ENCODE assay signal across 21 cellular contexts in genomic region chr7:4233621-4234497, GRCh38.
DNase-seq lines count a peak whose midpoint lies in the region; ATAC-seq, FAIRE-seq and TF ChIP-seq lines count a peak whose summit lies in the region.
"Had no signal": no experiment of that assay in that cellular context is flagged by ENCODE, and none has a peak within 500 bp of the region (broad histone marks: within the 10 kb centered on the region; RNA-seq: fewer than 3 reads in every experiment).

No MANE protein-coding gene starts in this region.

- H3K4me3 ChIP-seq in HepG2 (replicated peaks in 1 of 3; ENCODE audit: insufficient read depth in 1 of 3, low read depth in 2 of 3, low read length in 3 of 3) (no peak overlapping the region), neuronal stem cell (ENCODE audit: low read length in 2 of 2) (no peak overlapping the region), spleen (no peak overlapping the region)
- H3K4me3 ChIP-seq: HAP-1 had no signal

- H3K36me3 Mint-ChIP-seq in H9 (ENCODE audit: insufficient read depth in 1 of 3, low read depth in 3 of 3), result no peaks in the 10 kb centered on the region
- H3K36me3 Mint-ChIP-seq: CD8-positive, alpha-beta T cell had no signal

- H3K4ac ChIP-seq in H9 (ENCODE audit: low read depth, low read length) (no peak overlapping the region), neuronal stem cell (ENCODE audit: low read length) (no peak overlapping the region)

- H3K36me3 ChIP-seq in HepG2 (replicated peaks in 1 of 2; ENCODE audit: control insufficient read depth in 1 of 2, insufficient read depth in 2 of 2, low read length in 2 of 2) (no peaks in the 10 kb centered on the region), neuronal stem cell (replicated peaks in 1 of 2; ENCODE audit: control insufficient read depth in 2 of 2, insufficient read depth in 2 of 2, low read length in 2 of 2) (no peaks in the 10 kb centered on the region), spleen (peaks cover 0 to 10% (median 0%) of the 10 kb centered on the region in 6 donors)
- H3K36me3 ChIP-seq: BE2C, HAP-1 had no signal

- TF ChIP-seq POLR2A in HepG2 (IDR thresholded peaks at IDR 0.05; ENCODE audit: insufficient read depth in 1 of 2, low read depth in 2 of 2, low read length in 2 of 2) (no peak), spleen (IDR thresholded peaks at IDR 0.05) (no peak)

- no peak overlapping the region for H2BK5ac ChIP-seq in H9 (ENCODE audit: insufficient read length, low read length)
- H2BK5ac ChIP-seq in neuronal stem cell (ENCODE audit: low read length), result no peak overlapping the region

- H3K4me3 Mint-ChIP-seq in H9, result no peak overlapping the region; a peak in 1 of 5 replicates
- H3K4me3 Mint-ChIP-seq: CD8-positive, alpha-beta T cell had no signal

- CTCF ChIA-PET in HepG2 (lab: Yijun Ruan, JAX; ENCODE audit: low intra/inter-chr PET ratio, low total read pairs), result no interaction called here

- H2AFZ ChIP-seq in H9 (ENCODE audit: low read length) (no peak overlapping the region), HepG2 (ENCODE audit: low read length) (no peak overlapping the region), neuronal stem cell (ENCODE audit: low read length) (no peak overlapping the region)

- no peak for TF ChIP-seq RAD21 in HepG2 (CRISPR knock-in tag; IDR thresholded peaks at IDR 0.05)

- no peak overlapping the region for H3K4me2 ChIP-seq in H9 (ENCODE audit: insufficient read depth, insufficient read length, low read length)
- no peak overlapping the region for H3K4me2 ChIP-seq in HepG2 (ENCODE audit: low read depth, low read length)
- no peak overlapping the region for H3K4me2 ChIP-seq in neuronal stem cell (ENCODE audit: insufficient read depth, low read length, poor library complexity, severe bottlenecking)

- H3K79me1 ChIP-seq in H9 (ENCODE audit: insufficient read depth, low read depth, low read length, poor library complexity, severe bottlenecking) (no peaks in the 10 kb centered on the region), neuronal stem cell (ENCODE audit: low read depth, low read length) (no peaks in the 10 kb centered on the region)

- H3K79me2 ChIP-seq in H9 (ENCODE audit: insufficient read depth, low read length) (no peaks in the 10 kb centered on the region), HepG2 (ENCODE audit: insufficient read depth, low read length) (no peaks in the 10 kb centered on the region)

- no peak overlapping the region for H2AK5ac ChIP-seq in H9 (ENCODE audit: insufficient read length, low read length)
- H2AK5ac ChIP-seq in neuronal stem cell (ENCODE audit: low read depth, low read length), result peak overlapping the region; percentile 23

- H3K9me3 ChIP-seq in H9 (ENCODE audit: control insufficient read depth, low read depth, low read length) (no peaks in the 10 kb centered on the region), HepG2 (ENCODE audit: low read length) (no peaks in the 10 kb centered on the region), neuronal stem cell (replicated peaks in 1 of 2; ENCODE audit: control insufficient read depth in 2 of 2, insufficient read depth in 1 of 2, low read depth in 1 of 2, low read length in 2 of 2) (no peaks in the 10 kb centered on the region), spleen (no peaks in the 10 kb centered on the region)
- H3K9me3 ChIP-seq: BE2C, HAP-1 had no signal

- no CpG with 5 or more reads among the region's 26 CpGs for WGBS in H9 (ENCODE audit: extremely low coverage, insufficient read length, low lambda C conversion rate)
- WGBS in HepG2 (ENCODE audit: low lambda C conversion rate), result 87% methylated on average over 19 of the region's 26 CpGs
- WGBS in neuronal stem cell (ENCODE audit: extremely low coverage in 2 of 2, insufficient read length in 2 of 2, insufficient replicate concordance in 1 of 2), 2 donors, result no CpG with 5 or more reads among the region's 26 CpGs
- 86 to 92% (median 88%) methylated on average over 26 of the region's 26 CpGs for WGBS in spleen, 5 donors

- POLR2A ChIA-PET in HepG2 (lab: Yijun Ruan, JAX), result no interaction called here

- 0 out of 2 replicates have a peak overlapping the region, but pooled peaks have one; percentile 20 for H3K14ac ChIP-seq in H9 (ENCODE audit: insufficient read depth, low read length)
- H3K14ac ChIP-seq in neuronal stem cell (ENCODE audit: low read length), result no peak overlapping the region

- H3K27ac ChIP-seq in H9 (ENCODE audit: insufficient read length, low read depth, low read length), result no peak overlapping the region
- H3K27ac ChIP-seq in HepG2 (ENCODE audit: extremely low read length, insufficient read depth, low read length), result no peak overlapping the region
- H3K27ac ChIP-seq in neuronal stem cell (replicated peaks; ENCODE audit: low read length), result no peak overlapping the region
- H3K27ac ChIP-seq in spleen, result no peak overlapping the region
- H3K27ac ChIP-seq: C4-2B had no signal

- H2BK15ac ChIP-seq in H9 (ENCODE audit: low read depth, low read length) (no peak overlapping the region), neuronal stem cell (ENCODE audit: low read length) (no peak overlapping the region)

- H4K5ac ChIP-seq in H9 (ENCODE audit: insufficient read length, low read depth, low read length), result no peak overlapping the region

- H3K27me3 ChIP-seq in H9 (ENCODE audit: insufficient read depth, low read length) (no peaks in the 10 kb centered on the region), HepG2 (ENCODE audit: control insufficient read depth in 1 of 2, insufficient read depth in 2 of 2, low read length in 2 of 2) (no peaks in the 10 kb centered on the region), neuronal stem cell (ENCODE audit: control insufficient read depth in 3 of 3, insufficient read depth in 3 of 3, low read depth in 1 of 3, low read length in 3 of 3) (no peaks in the 10 kb centered on the region), spleen (replicated peaks in 1 of 7) (no peaks in the 10 kb centered on the region)
- H3K27me3 ChIP-seq: BE2C had no signal

- ATAC-seq in HepG2 (no peak), HG02938 (IDR thresholded peaks at IDR 0.05; ENCODE audit: unreplicated experiment) (no peak)
- ATAC-seq: CD8-positive, alpha-beta T cell had no signal

- TF ChIP-seq CTCF in H9 (conservative IDR thresholded peaks at IDR 0.05) (no peak), HepG2 (CRISPR knock-in tag; IDR thresholded peaks at IDR 0.05) (no peak), spleen (IDR thresholded peaks at IDR 0.05 in 8 of 11, conservative IDR thresholded peaks at IDR 0.05 in 3 of 11) (no peak)

- no peak overlapping the region for H2BK120ac ChIP-seq in H9 (ENCODE audit: low read depth, low read length, poor library complexity, severe bottlenecking)
- no peak overlapping the region for H2BK120ac ChIP-seq in neuronal stem cell (ENCODE audit: low read depth, low read length)

- no peaks in the 10 kb centered on the region for H3K23me2 ChIP-seq in H9 (ENCODE audit: insufficient read length, low read depth, low read length, poor library complexity, severe bottlenecking)

- no peak overlapping the region for H2BK12ac ChIP-seq in H9 (ENCODE audit: insufficient read length, low read depth, low read length)
- no peak overlapping the region for H2BK12ac ChIP-seq in neuronal stem cell (ENCODE audit: low read length)

- intact Hi-C loops in HepG2 (cut with micrococcal nuclease; ENCODE audit: unreplicated experiment) (loop anchor here (10.0 kb wide), 1 partner anchor 241 kb away; no protein-coding TSS in a partner anchor), spleen (cut with DNase I; ENCODE audit: low total_unique reads) (no loop called here)

- H4K20me1 ChIP-seq in H9 (ENCODE audit: control insufficient read depth, insufficient read depth, insufficient read length), result no peaks in the 10 kb centered on the region
- no peaks in the 10 kb centered on the region for H4K20me1 ChIP-seq in HepG2 (ENCODE audit: insufficient read depth, low read length)

- no peak overlapping the region for H3K18ac ChIP-seq in H9 (ENCODE audit: insufficient read length, low read depth, low read length)
- H3K18ac ChIP-seq in neuronal stem cell (ENCODE audit: low read length), result peak overlapping the region; percentile 16

- TF ChIP-seq EP300 in HepG2 (IDR thresholded peaks at IDR 0.05; ENCODE audit: low read depth in 2 of 2, low read length in 2 of 2) (no peak), HepG2 (CRISPR knock-in tag; IDR thresholded peaks at IDR 0.05; ENCODE audit: borderline replicate concordance) (no peak)

- H3K27me3 Mint-ChIP-seq in H9 (ENCODE audit: low read depth), result peaks cover 2% of the 10 kb centered on the region; the same call in 1 of the 2 replicates

- no TSS peak for BruUV-seq in HepG2 (replicated peaks; lab: Mats Ljungman, UMichigan)

- H2BK20ac ChIP-seq in H9 (ENCODE audit: low read depth, low read length, poor library complexity, severe bottlenecking), result no peak overlapping the region

- DNase-seq in H9 (no peak), HepG2 (ENCODE audit: low spot score) (no peak), neuronal stem cell (ENCODE audit: low spot score) (no peak), spleen (peak; percentile 51), cerebellum (ENCODE audit: low spot score) (no peak), ACHN (no peak)
- DNase-seq: BE2C; CD8-positive, alpha-beta T cell; COR-L47; DMS153; DND-41; GDM1; GOT3; IMR-90 had no signal

- H3T11ph ChIP-seq in H9 (ENCODE audit: low read length), result no peak overlapping the region

- H4K91ac ChIP-seq in H9 (ENCODE audit: insufficient read length, low read depth, low read length) (no peak overlapping the region), neuronal stem cell (ENCODE audit: low read depth, low read length, poor library complexity) (no peak overlapping the region)

- in situ Hi-C loops in HepG2 (cut with HindIII; ENCODE audit: extremely low pct_ligation_motif_present, low pct_unique_long_range_greater_than_20kb) (no loop called here), ACHN (cut with HindIII; ENCODE audit: low pct_ligation_motif_present, low pct_unique_long_range_greater_than_20kb, low sequenced_read_pairs) (no loop called here)

- H3K27ac Mint-ChIP-seq in H9, result 0 out of 7 replicates have a peak overlapping the region, but pooled peaks of 1 of the 3 experiments have one; percentile 64
- H3K27ac Mint-ChIP-seq: CD8-positive, alpha-beta T cell had no signal

- peaks cover 0 to under 1% of the 10 kb centered on the region in 2 experiments; a peak in 1 of 4 replicates for H3K4me1 Mint-ChIP-seq in H9

- H4K8ac ChIP-seq in H9 (replicated peaks; ENCODE audit: insufficient read length, low read depth, low read length) (no peak overlapping the region), neuronal stem cell (ENCODE audit: low read depth, low read length) (no peak overlapping the region)

- H3K9me3 Mint-ChIP-seq in H9, result no peaks in the 10 kb centered on the region
- H3K9me3 Mint-ChIP-seq: CD8-positive, alpha-beta T cell had no signal

- no peak overlapping the region for H3K9ac ChIP-seq in H9 (ENCODE audit: extremely low read depth, insufficient read length, low read length)
- H3K9ac ChIP-seq in HepG2 (ENCODE audit: insufficient read depth, low read depth, low read length), result no peak overlapping the region
- no peak overlapping the region for H3K9ac ChIP-seq in neuronal stem cell (ENCODE audit: low read depth, low read length, poor library complexity)

- FAIRE-seq in HepG2 (lab: Jason Lieb, UNC), result no peak
- FAIRE-seq: A204.1, D721Med, GM12892, GM19239 had no signal

- no peak overlapping the region for H3K56ac ChIP-seq in H9 (ENCODE audit: insufficient read length, low read depth, low read length)

- H3K4me1 ChIP-seq in H9 (ENCODE audit: insufficient read depth, low read length), result no peaks in the 10 kb centered on the region
- H3K4me1 ChIP-seq in HepG2 (ENCODE audit: insufficient read depth, low read length), result peaks cover 27% of the 10 kb centered on the region
- peaks cover 3 to 5% of the 10 kb centered on the region in 2 donors for H3K4me1 ChIP-seq in neuronal stem cell (ENCODE audit: control insufficient read depth in 2 of 2, insufficient read depth in 1 of 2, low read depth in 1 of 2, low read length in 2 of 2)
- no peaks in the 10 kb centered on the region for H3K4me1 ChIP-seq in spleen
- H3K4me1 ChIP-seq: BE2C, HAP-1 had no signal

- H3K23ac ChIP-seq in H9 (ENCODE audit: insufficient read length, low read depth, low read length) (no peak overlapping the region), neuronal stem cell (ENCODE audit: low read depth, low read length, poor library complexity) (no peak overlapping the region)
